ENCODE assay signal across 8 cellular contexts in genomic region chr17:30969989-30970680, GRCh38. TPM values are rescaled to one million over a fixed set of nuclear protein-coding genes. Genes with fewer than 3 reads are reported as not detected.
A peak's percentile ranks its signal among the peaks of the same experiment; 100 is the strongest.
DNase-seq lines count a peak whose midpoint lies in the region; ATAC-seq, FAIRE-seq and TF ChIP-seq lines count a peak whose summit lies in the region.

No MANE protein-coding gene starts in this region.

- peak; percentile 28 for DNase-seq in NCI-H2107 treated with DMSO at 0.1 percent for 48 hours (lab: John Stamatoyannopoulos, UW; ENCODE audit: unreplicated experiment)
- DNase-seq in NCI-H2107 (lab: John Stamatoyannopoulos, UW): no peak
- DNase-seq in cardiac fibroblast (ENCODE audit: low read depth in 2 of 2): peak in 1 of 2 donors; percentile 11
- peak in 1 of 2 donors; percentile 43 for DNase-seq in left lung
- no peak for DNase-seq in D721Med (ENCODE audit: insufficient read length, low spot score)

- no peaks in the 10 kb centered on the region for H3F3A ChIP-seq in OCI-LY1 (ENCODE audit: insufficient read depth, low read length)

- H3K4me1 ChIP-seq in OCI-LY1 (ENCODE audit: insufficient read depth, low read length, severe bottlenecking): peaks cover 42% of the 10 kb centered on the region
- H3K4me1 ChIP-seq in left lung: peaks cover 0 to 51% of the 10 kb centered on the region in 2 donors

- H3K79me2 ChIP-seq in OCI-LY1 (ENCODE audit: insufficient read depth, low read length): peaks cover 23% of the 10 kb centered on the region; the same call in 1 of the 2 replicates

- peak; percentile 35 for ATAC-seq in left lung
- ATAC-seq in HG02763 (IDR thresholded peaks at IDR 0.05; ENCODE audit: unreplicated experiment): no peak

- H3K4me3 ChIP-seq in OCI-LY1 (ENCODE audit: low read depth, low read length, poor library complexity, severe bottlenecking): peak overlapping the region; percentile 72
- peak overlapping the region; percentile 56 to 64 for H3K4me3 ChIP-seq in cardiac fibroblast (replicated peaks in 1 of 2; ENCODE audit: low read depth in 2 of 2, low read length in 2 of 2)
- peak overlapping the region; percentile 71 to 88 for H3K4me3 ChIP-seq in left lung

- H3K27me3 ChIP-seq in OCI-LY1 (ENCODE audit: insufficient read depth, low read length) (no peaks in the 10 kb centered on the region), left lung (no peaks in the 10 kb centered on the region)

- TF ChIP-seq CTCF in OCI-LY1 (IDR thresholded peaks at IDR 0.05; ENCODE audit: low read length) (no peak), cardiac fibroblast (IDR thresholded peaks at IDR 0.05; ENCODE audit: low read depth, low read length) (no peak), left lung (IDR thresholded peaks at IDR 0.05) (no peak), D721Med (IDR thresholded peaks at IDR 0.05; ENCODE audit: insufficient read depth, missing control alignments) (no peak)

- no peak for FAIRE-seq in D721Med (lab: Jason Lieb, UNC)

- no peaks in the 10 kb centered on the region for H3K9me3 ChIP-seq in OCI-LY1 (ENCODE audit: low read length)
- H3K9me3 ChIP-seq in left lung: no peaks in the 10 kb centered on the region

- no peaks in the 10 kb centered on the region for H4K20me1 ChIP-seq in OCI-LY1 (ENCODE audit: insufficient read depth, low read length)

- intact Hi-C loops in left lung (cut with DNase I): no loop called here

- peak overlapping the region; percentile 71; the same call in 1 of the 2 replicates for H2AFZ ChIP-seq in OCI-LY1 (ENCODE audit: low read length)

- peak overlapping the region; percentile 97 for H3K4me2 ChIP-seq in OCI-LY1 (ENCODE audit: low read length)

- H3K27ac ChIP-seq in OCI-LY1 (ENCODE audit: low read depth, low read length, poor library complexity, severe bottlenecking) (peak overlapping the region; percentile 98), left lung (peak overlapping the region; percentile 98), temporal lobe (ENCODE audit: low read depth, low read length) (peak overlapping the region; percentile 81)

- H3K36me3 ChIP-seq in OCI-LY1 (ENCODE audit: insufficient read depth, low read length): peaks cover 23% of the 10 kb centered on the region
- H3K36me3 ChIP-seq in left lung: peaks cover 0 to 2% of the 10 kb centered on the region in 2 donors

- peak overlapping the region; percentile 95 for H3K9ac ChIP-seq in OCI-LY1 (ENCODE audit: low read length)

- no peaks in the 10 kb centered on the region for H3K9me2 ChIP-seq in OCI-LY1 (ENCODE audit: low read depth, low read length)

RNA-seq across cellular contexts. Expression of gene RNF135, which starts 0.7 kb away (rescaled TPM):
- total RNA-seq in left lung (10 to 100 TPM; 19.8 to 38.5 TPM), temporal lobe (2.2 TPM)

RNA-seq across cellular contexts. Expression of gene ADAP2, which starts 48.4 kb away (rescaled TPM):
- total RNA-seq in left lung (10 to 100 TPM; 23.3 to 46.1 TPM), temporal lobe (3.4 TPM)
